Comparison of ENCODE assay signal across 8 cellular contexts in the genomic region with DNA sequence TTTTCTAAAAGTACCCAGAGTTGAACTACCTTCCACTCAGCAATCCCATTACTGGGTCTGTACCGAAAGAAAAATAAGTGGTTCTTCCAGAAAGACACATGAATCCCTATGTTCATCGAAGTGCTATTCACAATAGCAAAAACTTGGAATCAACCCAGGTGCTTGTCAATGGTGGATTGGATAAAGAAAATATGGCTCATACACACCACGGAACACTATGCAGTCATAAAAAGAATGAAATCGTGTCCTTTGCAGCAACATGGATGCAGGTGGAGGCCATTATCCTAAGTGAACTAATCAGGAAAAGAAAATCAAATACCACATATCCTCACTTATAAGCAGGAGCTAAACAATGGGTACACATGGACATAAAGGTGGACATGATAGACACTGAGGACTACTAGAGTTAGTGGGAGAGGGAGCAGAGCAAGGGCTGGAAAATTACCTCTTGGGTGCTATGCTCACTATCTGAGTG. TPM values are rescaled to one million over a fixed set of nuclear protein-coding genes. Genes with fewer than 3 reads are reported as not detected.
A peak's percentile ranks its signal among the peaks of the same experiment; 100 is the strongest.
DNase-seq lines count a peak whose midpoint lies in the region; ATAC-seq and TF ChIP-seq lines count a peak whose summit lies in the region.

No MANE protein-coding gene starts in this region.

- H3K4me1 ChIP-seq in heart right ventricle (peaks cover 0 to 74% (median 32%) of the 10 kb centered on the region in 9 donors), lung (ENCODE audit: control insufficient read depth in 2 of 2, insufficient read depth in 2 of 2, low read length in 2 of 2) (peaks cover 0 to 14% of the 10 kb centered on the region in 2 donors), uterus (no peaks in the 10 kb centered on the region)

- DNase-seq in heart right ventricle = no peak
- no peak for DNase-seq in cardiac septum (ENCODE audit: low spot score)
- no peak for DNase-seq in lung (ENCODE audit: low spot score)
- DNase-seq in uterus = no peak
- no peak for DNase-seq in inferior parietal cortex (ENCODE audit: extremely low spot score)

- peak overlapping the region; percentile 20 to 67 (median 59) for H3K4me3 ChIP-seq in heart right ventricle
- no peak overlapping the region for H3K4me3 ChIP-seq in lung
- H3K4me3 ChIP-seq in uterus = peak overlapping the region; percentile 58 to 69

- H3K27ac ChIP-seq in heart right ventricle = peak overlapping the region; percentile 80 to 97 (median 90)
- H3K27ac ChIP-seq in adipose tissue (ENCODE audit: low read depth, low read length) = peak overlapping the region; percentile 53
- H3K27ac ChIP-seq in lung (ENCODE audit: low read depth in 1 of 2, low read length in 1 of 2) = peak overlapping the region; percentile 89 to 97
- peak overlapping the region; percentile 93 to 95 for H3K27ac ChIP-seq in uterus

- TF ChIP-seq CTCF in heart right ventricle (IDR thresholded peaks at IDR 0.05) (no peak), lung (IDR thresholded peaks at IDR 0.05; ENCODE audit: control extremely low read depth, extremely low read depth) (no peak), uterus (IDR thresholded peaks at IDR 0.05) (no peak)

- TF ChIP-seq POLR2A in uterus (IDR thresholded peaks at IDR 0.05) = no peak

- WGBS in heart right ventricle, 2 donors = 7 to 10% methylated on average over 4 of the region's 4 CpGs
- WGBS in adipose tissue, 3 donors = 16 to 31% (median 30%) methylated on average over 4 of the region's 4 CpGs
- WGBS in lung, 2 donors = 23 to 42% methylated on average over 4 of the region's 4 CpGs

- intact Hi-C loops in heart right ventricle (cut with DNase I) = loop anchor here in 8 of 10 donors (2.0 to 10.0 kb wide), 8 partner anchors 32 to 478 kb away; a partner anchor contains a TSS
- intact Hi-C loops in cardiac septum (cut with DNase I) = loop anchor here (5.0 to 10.0 kb wide), 3 partner anchors 66 to 478 kb away; a partner anchor contains a TSS
- intact Hi-C loops in uterus (cut with DNase I; ENCODE audit: low total_unique reads) = no loop called here

- no peaks in the 10 kb centered on the region for H3K9me3 ChIP-seq in heart right ventricle
- no peaks in the 10 kb centered on the region for H3K9me3 ChIP-seq in lung (ENCODE audit: control insufficient read depth in 2 of 2, insufficient read depth in 1 of 2, low read length in 1 of 2)
- no peaks in the 10 kb centered on the region for H3K9me3 ChIP-seq in uterus

- no peaks in the 10 kb centered on the region for H3K36me3 ChIP-seq in heart right ventricle
- no peaks in the 10 kb centered on the region for H3K36me3 ChIP-seq in lung (ENCODE audit: control insufficient read depth in 2 of 2, insufficient read depth in 2 of 2, low read length in 2 of 2)
- no peaks in the 10 kb centered on the region for H3K36me3 ChIP-seq in uterus

- ATAC-seq in heart right ventricle = no peak
- no peak for ATAC-seq in lung (ENCODE audit: insufficient read depth, low FRiP score)
- ATAC-seq in HG03432 (IDR thresholded peaks at IDR 0.05; ENCODE audit: unreplicated experiment) = no peak
- ATAC-seq in HG03025 (IDR thresholded peaks at IDR 0.05; ENCODE audit: low FRiP score, unreplicated experiment) = no peak

- H3K27me3 ChIP-seq in heart right ventricle (no peaks in the 10 kb centered on the region), lung (ENCODE audit: control insufficient read depth, insufficient read depth) (no peaks in the 10 kb centered on the region), uterus (no peaks in the 10 kb centered on the region)

RNA-seq across cellular contexts. Expression of a gene that starts 32.9 kb away (rescaled TPM):
- 100 to 1,000 TPM in 3 of 10 donors, 10 to 100 TPM in 7; 47.0 to 209 (median 78.8) TPM for total RNA-seq in heart right ventricle
- 10 to 100 TPM; 48.8 to 78.3 TPM for polyA plus RNA-seq in heart right ventricle
- total RNA-seq in cardiac septum = 91.7 TPM
- 100 to 1,000 TPM in 2 of 3 donors, 10 to 100 TPM in 1; 91.8 to 443 (median 176) TPM for polyA plus RNA-seq in adipose tissue
- 100 to 1,000 TPM; 144 to 584 TPM for total RNA-seq in lung
- polyA plus RNA-seq in lung = 100 to 1,000 TPM in 1 of 2 donors, 10 to 100 TPM in 1; 78.1 to 140 TPM
- 100 to 1,000 TPM; 154 to 246 (median 239) TPM for total RNA-seq in uterus
